Comparison of ENCODE assay signal across 9 cellular contexts in genomic region chr13:51501592-51502205, GRCh38. TPM values are rescaled to one million over a fixed set of nuclear protein-coding genes. Genes with fewer than 3 reads are reported as not detected.
DNase-seq lines count a peak whose midpoint lies in the region; ATAC-seq and TF ChIP-seq lines count a peak whose summit lies in the region.
"Had no signal": no experiment of that assay in that cellular context is flagged by ENCODE, and none has a peak within 500 bp of the region (broad histone marks: within the 10 kb centered on the region; RNA-seq: fewer than 3 reads in every experiment).

No MANE protein-coding gene starts in this region.

- H3K4me2 ChIP-seq in hepatocyte = no peak overlapping the region
- no peak overlapping the region for H3K4me2 ChIP-seq in neural progenitor cell

- H4K20me1 ChIP-seq in hepatocyte (ENCODE audit: insufficient read depth, poor library complexity, severe bottlenecking) = no peaks in the 10 kb centered on the region
- no peaks in the 10 kb centered on the region for H4K20me1 ChIP-seq in neural progenitor cell (ENCODE audit: low read depth)

- H3K4me1 ChIP-seq in hepatocyte (ENCODE audit: insufficient read depth) = no peaks in the 10 kb centered on the region
- H3K4me1 ChIP-seq in neural progenitor cell = no peaks in the 10 kb centered on the region
- H3K4me1 ChIP-seq: left ventricle myocardium inferior had no signal

- H3K36me3 ChIP-seq in hepatocyte (replicated peaks; ENCODE audit: insufficient read depth, low read depth) = no peaks in the 10 kb centered on the region
- H3K36me3 ChIP-seq in neural progenitor cell = no peaks in the 10 kb centered on the region
- H3K36me3 ChIP-seq: left ventricle myocardium inferior had no signal

- H3F3A ChIP-seq in neural progenitor cell (ENCODE audit: low read depth) = no peaks in the 10 kb centered on the region

- no peaks in the 10 kb centered on the region for H3K79me2 ChIP-seq in hepatocyte
- H3K79me2 ChIP-seq in neural progenitor cell (ENCODE audit: low read depth) = no peaks in the 10 kb centered on the region

- H3K27ac Mint-ChIP-seq in activated CD8-positive, alpha-beta memory T cell treated with anti-CD3 and anti-CD28 coated beads, Interleukin-2, amount 10 ng/mL, durations not matched to agents 7 days and 5 days = no peak overlapping the region
- H3K27ac Mint-ChIP-seq in neural progenitor cell = no peak overlapping the region

- H3K9ac ChIP-seq in neural progenitor cell = no peak overlapping the region

- H3K27me3 ChIP-seq in hepatocyte = no peaks in the 10 kb centered on the region
- H3K27me3 ChIP-seq in neural progenitor cell = no peaks in the 10 kb centered on the region

- WGBS in hepatocyte (ENCODE audit: low lambda C conversion rate, missing lambda C conversion rate) = 94% methylated on average over 1 of the region's 1 CpG

- no peak overlapping the region for H2AFZ ChIP-seq in hepatocyte
- no peak overlapping the region for H2AFZ ChIP-seq in neural progenitor cell (replicated peaks)

- TF ChIP-seq CTCF in hepatocyte (IDR thresholded peaks at IDR 0.05; ENCODE audit: poor library complexity) = no peak
- TF ChIP-seq CTCF in neural progenitor cell (IDR thresholded peaks at IDR 0.05) = no peak

- no peak overlapping the region for H3K27ac ChIP-seq in hepatocyte
- H3K27ac ChIP-seq in neural progenitor cell = no peak overlapping the region
- H3K27ac ChIP-seq: left ventricle myocardium inferior had no signal

- H3K9me3 ChIP-seq in hepatocyte (ENCODE audit: low read depth) (no peaks in the 10 kb centered on the region), neural progenitor cell (ENCODE audit: low read depth) (no peaks in the 10 kb centered on the region)
- H3K9me3 ChIP-seq: left ventricle myocardium inferior had no signal

- CTCF ChIA-PET in activated CD8-positive, alpha-beta memory T cell treated with anti-CD3 and anti-CD28 coated beads, Interleukin-2, amount 10 ng/mL, durations not matched to agents 7 days and 5 days (lab: Charles Lee) = no interaction called here

- no peaks in the 10 kb centered on the region for H3K9me2 ChIP-seq in hepatocyte (replicated peaks; ENCODE audit: insufficient read depth)

- H3K4me3 ChIP-seq in hepatocyte = no peak overlapping the region
- no peak overlapping the region for H3K4me3 ChIP-seq in neural progenitor cell
- H3K4me3 ChIP-seq: left ventricle myocardium inferior had no signal

- H3K36me3 Mint-ChIP-seq in activated CD8-positive, alpha-beta memory T cell treated with anti-CD3 and anti-CD28 coated beads, Interleukin-2, amount 10 ng/mL, durations not matched to agents 7 days and 5 days = no peaks in the 10 kb centered on the region
- H3K36me3 Mint-ChIP-seq in neural progenitor cell = no peaks in the 10 kb centered on the region

- DNase-seq in EL (peak; percentile 86), dedifferentiated amniotic fluid mesenchymal stem cell (ENCODE audit: extremely low spot score) (peak; percentile 51), hepatocyte (ENCODE audit: low spot score) (no peak), neural progenitor cell (ENCODE audit: low spot score) (no peak)
- no peak for DNase-seq in activated CD8-positive, alpha-beta memory T cell treated with anti-CD3 and anti-CD28 coated beads, Interleukin-2, amount 10 ng/mL, durations not matched to agents 7 days and 5 days
- no peak for DNase-seq in effector CD8-positive, alpha-beta T cell (lab: John Stamatoyannopoulos, UW)
- DNase-seq: left ventricle myocardium inferior had no signal

- peaks cover 9% of the 10 kb centered on the region for H3K27me3 Mint-ChIP-seq in activated CD8-positive, alpha-beta memory T cell treated with anti-CD3 and anti-CD28 coated beads, Interleukin-2, amount 10 ng/mL, durations not matched to agents 7 days and 5 days
- no peaks in the 10 kb centered on the region for H3K27me3 Mint-ChIP-seq in neural progenitor cell (ENCODE audit: insufficient read depth, low read depth)

- H3K9me3 Mint-ChIP-seq in activated CD8-positive, alpha-beta memory T cell treated with anti-CD3 and anti-CD28 coated beads, Interleukin-2, amount 10 ng/mL, durations not matched to agents 7 days and 5 days (ENCODE audit: low read depth) = no peaks in the 10 kb centered on the region
- no peaks in the 10 kb centered on the region for H3K9me3 Mint-ChIP-seq in neural progenitor cell

- ATAC-seq in GM21390 (IDR thresholded peaks at IDR 0.05; ENCODE audit: unreplicated experiment) = peak; percentile 31
- peak; percentile 22 for ATAC-seq in HG03521 (IDR thresholded peaks at IDR 0.05; ENCODE audit: unreplicated experiment)
- ATAC-seq in activated CD8-positive, alpha-beta memory T cell treated with anti-CD3 and anti-CD28 coated beads, Interleukin-2, amount 10 ng/mL, durations not matched to agents 7 days and 5 days = no peak

- H3K4me1 Mint-ChIP-seq in activated CD8-positive, alpha-beta memory T cell treated with anti-CD3 and anti-CD28 coated beads, Interleukin-2, amount 10 ng/mL, durations not matched to agents 7 days and 5 days = peaks cover 18% of the 10 kb centered on the region
- no peaks in the 10 kb centered on the region for H3K4me1 Mint-ChIP-seq in neural progenitor cell

- no peak overlapping the region for H3K4me3 Mint-ChIP-seq in activated CD8-positive, alpha-beta memory T cell treated with anti-CD3 and anti-CD28 coated beads, Interleukin-2, amount 10 ng/mL, durations not matched to agents 7 days and 5 days
- H3K4me3 Mint-ChIP-seq in neural progenitor cell = no peak overlapping the region

RNA-seq across cellular contexts. Expression of gene INTS6, which starts 48.9 kb away (rescaled TPM):
- 10 to 100 TPM; 52.9 to 60.3 TPM for total RNA-seq in activated CD8-positive, alpha-beta memory T cell treated with anti-CD3 and anti-CD28 coated beads, Interleukin-2, amount 10 ng/mL, durations not matched to agents 7 days and 5 days
- total RNA-seq in hepatocyte = 40.1 and 51.2 TPM in 2 replicates
- polyA plus RNA-seq in hepatocyte = 28.5 and 30.7 TPM in 2 replicates
- 64.0 and 84.0 TPM in 2 replicates for total RNA-seq in neural progenitor cell (ENCODE audit: low replicate concordance)

Comparison
In these comparisons a context has a peak if more than half of its experiments do, and no peak if none do; other contexts are left out.
1. DNase-seq: peak in EL (single experiment) and dedifferentiated amniotic fluid mesenchymal stem cell (single experiment); none in activated CD8-positive, alpha-beta memory T cell treated with anti-CD3 and anti-CD28 coated beads, Interleukin-2, amount 10 ng/mL, durations not matched to agents 7 days and 5 days (single experiment), hepatocyte (single experiment), effector CD8-positive, alpha-beta T cell (single experiment) and neural progenitor cell (single experiment).